Comparison of ENCODE assay signal across 1 cellular context in genomic region chr10:130136214-130137076, GRCh38.
TF ChIP-seq lines count a peak whose summit lies in the region.

GLRX3 (plus strand) TSS chr10:130136391; CDS start chr10:130136421, 30 bp downstream.

TF ChIP-seq in HepG2, 621 proteins besides CTCF, POLR2A, EP300 and RAD21 (continued from another document and continues in another):
- TF ChIP-seq HOXD1 (CRISPR knock-in tag; IDR thresholded peaks at IDR 0.05), result 0 out of 2 replicates have a peak, but pooled peaks have one; percentile 80
- no peak for TF ChIP-seq ZBTB42 (CRISPR knock-in tag; IDR thresholded peaks at IDR 0.05)
- TF ChIP-seq, protein P1, sequence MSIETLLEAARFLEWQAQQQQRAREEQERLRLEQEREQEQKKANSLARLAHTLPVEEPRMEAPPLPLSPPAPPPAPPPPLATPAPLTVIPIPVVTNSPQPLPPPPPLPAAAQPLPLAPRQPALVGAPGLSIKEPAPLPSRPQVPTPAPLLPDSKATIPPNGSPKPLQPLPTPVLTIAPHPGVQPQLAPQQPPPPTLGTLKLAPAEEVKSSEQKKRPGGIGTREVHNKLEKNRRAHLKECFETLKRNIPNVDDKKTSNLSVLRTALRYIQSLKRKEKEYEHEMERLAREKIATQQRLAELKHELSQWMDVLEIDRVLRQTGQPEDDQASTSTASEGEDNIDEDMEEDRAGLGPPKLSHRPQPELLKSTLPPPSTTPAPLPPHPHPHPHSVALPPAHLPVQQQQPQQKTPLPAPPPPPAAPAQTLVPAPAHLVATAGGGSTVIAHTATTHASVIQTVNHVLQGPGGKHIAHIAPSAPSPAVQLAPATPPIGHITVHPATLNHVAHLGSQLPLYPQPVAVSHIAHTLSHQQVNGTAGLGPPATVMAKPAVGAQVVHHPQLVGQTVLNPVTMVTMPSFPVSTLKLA (IDR thresholded peaks at IDR 0.05), result peak; percentile 7; the same call in 1 of the 2 replicates
- TF ChIP-seq ZNF547 (CRISPR knock-in tag; IDR thresholded peaks at IDR 0.05), result peak; percentile 76; the same call in 1 of the 2 replicates
- TF ChIP-seq, protein P2, sequence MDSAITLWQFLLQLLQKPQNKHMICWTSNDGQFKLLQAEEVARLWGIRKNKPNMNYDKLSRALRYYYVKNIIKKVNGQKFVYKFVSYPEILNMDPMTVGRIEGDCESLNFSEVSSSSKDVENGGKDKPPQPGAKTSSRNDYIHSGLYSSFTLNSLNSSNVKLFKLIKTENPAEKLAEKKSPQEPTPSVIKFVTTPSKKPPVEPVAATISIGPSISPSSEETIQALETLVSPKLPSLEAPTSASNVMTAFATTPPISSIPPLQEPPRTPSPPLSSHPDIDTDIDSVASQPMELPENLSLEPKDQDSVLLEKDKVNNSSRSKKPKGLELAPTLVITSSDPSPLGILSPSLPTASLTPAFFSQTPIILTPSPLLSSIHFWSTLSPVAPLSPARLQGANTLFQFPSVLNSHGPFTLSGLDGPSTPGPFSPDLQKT (CRISPR knock-in tag; IDR thresholded peaks at IDR 0.05; ENCODE audit: borderline replicate concordance), result peak; percentile 68; the same call in 1 of the 2 replicates
- TF ChIP-seq SMC3 (IDR thresholded peaks at IDR 0.05; ENCODE audit: low read length), result no peak
- peak; percentile 92 for TF ChIP-seq THAP11 (CRISPR knock-in tag; IDR thresholded peaks at IDR 0.05)
- TF ChIP-seq ZNF556 (CRISPR knock-in tag; IDR thresholded peaks at IDR 0.05; ENCODE audit: borderline replicate concordance), result peak; percentile 69; the same call in 1 of the 2 replicates
- TF ChIP-seq, protein P3, sequence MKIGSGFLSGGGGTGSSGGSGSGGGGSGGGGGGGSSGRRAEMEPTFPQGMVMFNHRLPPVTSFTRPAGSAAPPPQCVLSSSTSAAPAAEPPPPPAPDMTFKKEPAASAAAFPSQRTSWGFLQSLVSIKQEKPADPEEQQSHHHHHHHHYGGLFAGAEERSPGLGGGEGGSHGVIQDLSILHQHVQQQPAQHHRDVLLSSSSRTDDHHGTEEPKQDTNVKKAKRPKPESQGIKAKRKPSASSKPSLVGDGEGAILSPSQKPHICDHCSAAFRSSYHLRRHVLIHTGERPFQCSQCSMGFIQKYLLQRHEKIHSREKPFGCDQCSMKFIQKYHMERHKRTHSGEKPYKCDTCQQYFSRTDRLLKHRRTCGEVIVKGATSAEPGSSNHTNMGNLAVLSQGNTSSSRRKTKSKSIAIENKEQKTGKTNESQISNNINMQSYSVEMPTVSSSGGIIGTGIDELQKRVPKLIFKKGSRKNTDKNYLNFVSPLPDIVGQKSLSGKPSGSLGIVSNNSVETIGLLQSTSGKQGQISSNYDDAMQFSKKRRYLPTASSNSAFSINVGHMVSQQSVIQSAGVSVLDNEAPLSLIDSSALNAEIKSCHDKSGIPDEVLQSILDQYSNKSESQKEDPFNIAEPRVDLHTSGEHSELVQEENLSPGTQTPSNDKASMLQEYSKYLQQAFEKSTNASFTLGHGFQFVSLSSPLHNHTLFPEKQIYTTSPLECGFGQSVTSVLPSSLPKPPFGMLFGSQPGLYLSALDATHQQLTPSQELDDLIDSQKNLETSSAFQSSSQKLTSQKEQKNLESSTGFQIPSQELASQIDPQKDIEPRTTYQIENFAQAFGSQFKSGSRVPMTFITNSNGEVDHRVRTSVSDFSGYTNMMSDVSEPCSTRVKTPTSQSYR (CRISPR knock-in tag; IDR thresholded peaks at IDR 0.05; ENCODE audit: borderline replicate concordance), result no peak
- TF ChIP-seq ZNF768 (CRISPR knock-in tag; IDR thresholded peaks at IDR 0.05), result peak; percentile 10; the same call in 1 of the 2 replicates
- peak; percentile 45 for TF ChIP-seq ZNF891 (CRISPR knock-in tag; IDR thresholded peaks at IDR 0.05)
- 0 out of 2 replicates have a peak, but pooled peaks have one; percentile 45 for TF ChIP-seq ZNF333 (CRISPR knock-in tag; IDR thresholded peaks at IDR 0.05; ENCODE audit: borderline replicate concordance)
- peak; percentile 74; the same call in 1 of the 3 replicates for TF ChIP-seq MXI1 (IDR thresholded peaks at IDR 0.05; ENCODE audit: borderline replicate concordance, low read depth, low read length)
- 0 out of 2 replicates have a peak, but pooled peaks have one; percentile 36 for TF ChIP-seq HOXA9 (CRISPR knock-in tag; IDR thresholded peaks at IDR 0.05; ENCODE audit: borderline replicate concordance)
- TF ChIP-seq ARNT2 (CRISPR knock-in tag; IDR thresholded peaks at IDR 0.05; ENCODE audit: low read depth), result peak; percentile 72
- TF ChIP-seq RFXAP (CRISPR knock-in tag; IDR thresholded peaks at IDR 0.05; ENCODE audit: borderline replicate concordance), result peak; percentile 65; the same call in 1 of the 2 replicates
- no peak for TF ChIP-seq ELF4 (CRISPR knock-in tag; IDR thresholded peaks at IDR 0.05; ENCODE audit: borderline replicate concordance)
- peak; percentile 25; the same call in 1 of the 2 replicates for TF ChIP-seq ZNF274 (CRISPR knock-in tag; IDR thresholded peaks at IDR 0.05)
- peak; percentile 40; the same call in 1 of the 2 replicates for TF ChIP-seq CAMTA2 (CRISPR knock-in tag; IDR thresholded peaks at IDR 0.05; ENCODE audit: borderline replicate concordance)
- TF ChIP-seq ZNF33B (CRISPR knock-in tag; IDR thresholded peaks at IDR 0.05), result peak; percentile 21; the same call in 1 of the 2 replicates
- TF ChIP-seq GABPB1 (CRISPR knock-in tag; IDR thresholded peaks at IDR 0.05), result peak; percentile 94
- TF ChIP-seq ZNF451 (CRISPR knock-in tag; IDR thresholded peaks at IDR 0.05), result 0 out of 2 replicates have a peak, but pooled peaks have one; percentile 12
- peak; percentile 62; the same call in 1 of the 2 replicates for TF ChIP-seq ZBTB38 (CRISPR knock-in tag; IDR thresholded peaks at IDR 0.05)
- TF ChIP-seq, protein P4, sequence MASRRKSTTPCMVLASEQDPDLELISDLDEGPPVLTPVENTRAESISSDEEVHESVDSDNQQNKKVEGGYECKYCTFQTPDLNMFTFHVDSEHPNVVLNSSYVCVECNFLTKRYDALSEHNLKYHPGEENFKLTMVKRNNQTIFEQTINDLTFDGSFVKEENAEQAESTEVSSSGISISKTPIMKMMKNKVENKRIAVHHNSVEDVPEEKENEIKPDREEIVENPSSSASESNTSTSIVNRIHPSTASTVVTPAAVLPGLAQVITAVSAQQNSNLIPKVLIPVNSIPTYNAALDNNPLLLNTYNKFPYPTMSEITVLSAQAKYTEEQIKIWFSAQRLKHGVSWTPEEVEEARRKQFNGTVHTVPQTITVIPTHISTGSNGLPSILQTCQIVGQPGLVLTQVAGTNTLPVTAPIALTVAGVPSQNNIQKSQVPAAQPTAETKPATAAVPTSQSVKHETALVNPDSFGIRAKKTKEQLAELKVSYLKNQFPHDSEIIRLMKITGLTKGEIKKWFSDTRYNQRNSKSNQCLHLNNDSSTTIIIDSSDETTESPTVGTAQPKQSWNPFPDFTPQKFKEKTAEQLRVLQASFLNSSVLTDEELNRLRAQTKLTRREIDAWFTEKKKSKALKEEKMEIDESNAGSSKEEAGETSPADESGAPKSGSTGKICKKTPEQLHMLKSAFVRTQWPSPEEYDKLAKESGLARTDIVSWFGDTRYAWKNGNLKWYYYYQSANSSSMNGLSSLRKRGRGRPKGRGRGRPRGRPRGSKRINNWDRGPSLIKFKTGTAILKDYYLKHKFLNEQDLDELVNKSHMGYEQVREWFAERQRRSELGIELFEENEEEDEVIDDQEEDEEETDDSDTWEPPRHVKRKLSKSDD (CRISPR knock-in tag; IDR thresholded peaks at IDR 0.05; ENCODE audit: low read depth), result 0 out of 2 replicates have a peak, but pooled peaks have one; percentile 17
- TF ChIP-seq ZNF367 (CRISPR knock-in tag; IDR thresholded peaks at IDR 0.05; ENCODE audit: borderline replicate concordance), result no peak
- no peak for TF ChIP-seq PHB2 (IDR thresholded peaks at IDR 0.05; ENCODE audit: partially characterized antibody)
- no peak for TF ChIP-seq KLF6 (CRISPR knock-in tag; IDR thresholded peaks at IDR 0.05)
- TF ChIP-seq SP2 (CRISPR knock-in tag; IDR thresholded peaks at IDR 0.05), result peak; percentile 75
- TF ChIP-seq CBX1 (IDR thresholded peaks at IDR 0.05; ENCODE audit: low read depth), result no peak
- peak; percentile 36; the same call in 1 of the 2 replicates for TF ChIP-seq MEIS1 (CRISPR knock-in tag; IDR thresholded peaks at IDR 0.05; ENCODE audit: borderline replicate concordance)
- TF ChIP-seq ZIK1 (CRISPR knock-in tag; IDR thresholded peaks at IDR 0.05; ENCODE audit: borderline replicate concordance, low read depth), result 0 out of 2 replicates have a peak, but pooled peaks have one; percentile 51
- peak; percentile 53 for TF ChIP-seq ERF (CRISPR knock-in tag; IDR thresholded peaks at IDR 0.05)
- TF ChIP-seq RNF219 (CRISPR knock-in tag; IDR thresholded peaks at IDR 0.05), result 0 out of 2 replicates have a peak, but pooled peaks have one; percentile 17
- TF ChIP-seq YEATS2 (CRISPR knock-in tag; IDR thresholded peaks at IDR 0.05; ENCODE audit: borderline replicate concordance), result peak; percentile 55; the same call in 1 of the 2 replicates
- peak; percentile 48; the same call in 1 of the 2 replicates for TF ChIP-seq KDM5B (CRISPR knock-in tag; IDR thresholded peaks at IDR 0.05; ENCODE audit: borderline replicate concordance)
- TF ChIP-seq HNRNPL (IDR thresholded peaks at IDR 0.05; ENCODE audit: low read depth, low read length), result 0 out of 2 replicates have a peak, but pooled peaks have one; percentile 40
- TF ChIP-seq FOXA3 (CRISPR knock-in tag; IDR thresholded peaks at IDR 0.05), result 0 out of 2 replicates have a peak, but pooled peaks have one; percentile 15
- TF ChIP-seq, protein P5, sequence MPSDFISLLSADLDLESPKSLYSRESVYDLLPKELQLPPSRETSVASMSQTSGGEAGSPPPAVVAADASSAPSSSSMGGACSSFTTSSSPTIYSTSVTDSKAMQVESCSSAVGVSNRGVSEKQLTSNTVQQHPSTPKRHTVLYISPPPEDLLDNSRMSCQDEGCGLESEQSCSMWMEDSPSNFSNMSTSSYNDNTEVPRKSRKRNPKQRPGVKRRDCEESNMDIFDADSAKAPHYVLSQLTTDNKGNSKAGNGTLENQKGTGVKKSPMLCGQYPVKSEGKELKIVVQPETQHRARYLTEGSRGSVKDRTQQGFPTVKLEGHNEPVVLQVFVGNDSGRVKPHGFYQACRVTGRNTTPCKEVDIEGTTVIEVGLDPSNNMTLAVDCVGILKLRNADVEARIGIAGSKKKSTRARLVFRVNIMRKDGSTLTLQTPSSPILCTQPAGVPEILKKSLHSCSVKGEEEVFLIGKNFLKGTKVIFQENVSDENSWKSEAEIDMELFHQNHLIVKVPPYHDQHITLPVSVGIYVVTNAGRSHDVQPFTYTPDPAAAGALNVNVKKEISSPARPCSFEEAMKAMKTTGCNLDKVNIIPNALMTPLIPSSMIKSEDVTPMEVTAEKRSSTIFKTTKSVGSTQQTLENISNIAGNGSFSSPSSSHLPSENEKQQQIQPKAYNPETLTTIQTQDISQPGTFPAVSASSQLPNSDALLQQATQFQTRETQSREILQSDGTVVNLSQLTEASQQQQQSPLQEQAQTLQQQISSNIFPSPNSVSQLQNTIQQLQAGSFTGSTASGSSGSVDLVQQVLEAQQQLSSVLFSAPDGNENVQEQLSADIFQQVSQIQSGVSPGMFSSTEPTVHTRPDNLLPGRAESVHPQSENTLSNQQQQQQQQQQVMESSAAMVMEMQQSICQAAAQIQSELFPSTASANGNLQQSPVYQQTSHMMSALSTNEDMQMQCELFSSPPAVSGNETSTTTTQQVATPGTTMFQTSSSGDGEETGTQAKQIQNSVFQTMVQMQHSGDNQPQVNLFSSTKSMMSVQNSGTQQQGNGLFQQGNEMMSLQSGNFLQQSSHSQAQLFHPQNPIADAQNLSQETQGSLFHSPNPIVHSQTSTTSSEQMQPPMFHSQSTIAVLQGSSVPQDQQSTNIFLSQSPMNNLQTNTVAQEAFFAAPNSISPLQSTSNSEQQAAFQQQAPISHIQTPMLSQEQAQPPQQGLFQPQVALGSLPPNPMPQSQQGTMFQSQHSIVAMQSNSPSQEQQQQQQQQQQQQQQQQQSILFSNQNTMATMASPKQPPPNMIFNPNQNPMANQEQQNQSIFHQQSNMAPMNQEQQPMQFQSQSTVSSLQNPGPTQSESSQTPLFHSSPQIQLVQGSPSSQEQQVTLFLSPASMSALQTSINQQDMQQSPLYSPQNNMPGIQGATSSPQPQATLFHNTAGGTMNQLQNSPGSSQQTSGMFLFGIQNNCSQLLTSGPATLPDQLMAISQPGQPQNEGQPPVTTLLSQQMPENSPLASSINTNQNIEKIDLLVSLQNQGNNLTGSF (CRISPR knock-in tag; IDR thresholded peaks at IDR 0.05), result 0 out of 2 replicates have a peak, but pooled peaks have one; percentile 23
- peak; percentile 42 for TF ChIP-seq ZNF331 (CRISPR knock-in tag; IDR thresholded peaks at IDR 0.05)
- TF ChIP-seq THAP8 (CRISPR knock-in tag; IDR thresholded peaks at IDR 0.05; ENCODE audit: borderline replicate concordance), result peak; percentile 79; the same call in 1 of the 2 replicates
- TF ChIP-seq IKZF5 (CRISPR knock-in tag; IDR thresholded peaks at IDR 0.05), result peak; percentile 50; the same call in 1 of the 2 replicates
- TF ChIP-seq ZNF589 (CRISPR knock-in tag; conservative IDR thresholded peaks at IDR 0.05), result no peak
- TF ChIP-seq MIER3 (CRISPR knock-in tag; IDR thresholded peaks at IDR 0.05; ENCODE audit: borderline replicate concordance), result peak; percentile 28; the same call in 1 of the 2 replicates
- TF ChIP-seq RARA (CRISPR knock-in tag; IDR thresholded peaks at IDR 0.05), result peak; percentile 20; the same call in 1 of the 2 replicates
- no peak for TF ChIP-seq HNF4A (CRISPR knock-in tag; IDR thresholded peaks at IDR 0.05)
- peak; percentile 30; the same call in 1 of the 2 replicates for TF ChIP-seq ZNF160 (CRISPR knock-in tag; IDR thresholded peaks at IDR 0.05)
- 0 out of 2 replicates have a peak, but pooled peaks have one; percentile 34 for TF ChIP-seq ZNF205 (CRISPR knock-in tag; IDR thresholded peaks at IDR 0.05)
